ENCODE assay signal across 1 cellular context in genomic region chr2:96344011-96344410, GRCh38.
TF ChIP-seq lines count a peak whose summit lies in the region.

No MANE protein-coding gene starts in this region.

TF ChIP-seq in HepG2, 621 proteins besides CTCF, POLR2A, EP300 and RAD21:
- TF ChIP-seq ZSCAN25 (CRISPR knock-in tag; IDR thresholded peaks at IDR 0.05) (no peak), E2F5 (CRISPR knock-in tag; conservative IDR thresholded peaks at IDR 0.05) (no peak), SP1 (IDR thresholded peaks at IDR 0.05) (no peak), SP1 (CRISPR knock-in tag; IDR thresholded peaks at IDR 0.05) (no peak), ZNF720 (CRISPR knock-in tag; IDR thresholded peaks at IDR 0.05) (no peak), TBP (CRISPR knock-in tag; IDR thresholded peaks at IDR 0.05) (no peak), ZNF24 (IDR thresholded peaks at IDR 0.05) (no peak), NFYB (CRISPR knock-in tag; IDR thresholded peaks at IDR 0.05) (no peak), SP2 (CRISPR knock-in tag; IDR thresholded peaks at IDR 0.05) (no peak), KMT2B (CRISPR knock-in tag; IDR thresholded peaks at IDR 0.05) (no peak), TBL1XR1 (IDR thresholded peaks at IDR 0.05; ENCODE audit: borderline replicate concordance, low read length, partially characterized antibody) (no peak), NR3C1 (CRISPR knock-in tag; IDR thresholded peaks at IDR 0.05) (no peak), ZNF329 (CRISPR knock-in tag; IDR thresholded peaks at IDR 0.05; ENCODE audit: low read depth) (no peak), ZSCAN20 (CRISPR knock-in tag; IDR thresholded peaks at IDR 0.05; ENCODE audit: borderline replicate concordance) (no peak), BRCA1 (CRISPR knock-in tag; IDR thresholded peaks at IDR 0.05) (no peak), ZNF44 (CRISPR knock-in tag; IDR thresholded peaks at IDR 0.05) (no peak), ZNF850 (CRISPR knock-in tag; conservative IDR thresholded peaks at IDR 0.05) (no peak)
- TF ChIP-seq, protein P1, sequence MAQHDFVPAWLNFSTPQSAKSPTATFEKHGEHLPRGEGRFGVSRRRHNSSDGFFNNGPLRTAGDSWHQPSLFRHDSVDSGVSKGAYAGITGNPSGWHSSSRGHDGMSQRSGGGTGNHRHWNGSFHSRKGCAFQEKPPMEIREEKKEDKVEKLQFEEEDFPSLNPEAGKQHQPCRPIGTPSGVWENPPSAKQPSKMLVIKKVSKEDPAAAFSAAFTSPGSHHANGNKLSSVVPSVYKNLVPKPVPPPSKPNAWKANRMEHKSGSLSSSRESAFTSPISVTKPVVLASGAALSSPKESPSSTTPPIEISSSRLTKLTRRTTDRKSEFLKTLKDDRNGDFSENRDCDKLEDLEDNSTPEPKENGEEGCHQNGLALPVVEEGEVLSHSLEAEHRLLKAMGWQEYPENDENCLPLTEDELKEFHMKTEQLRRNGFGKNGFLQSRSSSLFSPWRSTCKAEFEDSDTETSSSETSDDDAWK (CRISPR knock-in tag; IDR thresholded peaks at IDR 0.05): no peak
- TF ChIP-seq, protein P2, sequence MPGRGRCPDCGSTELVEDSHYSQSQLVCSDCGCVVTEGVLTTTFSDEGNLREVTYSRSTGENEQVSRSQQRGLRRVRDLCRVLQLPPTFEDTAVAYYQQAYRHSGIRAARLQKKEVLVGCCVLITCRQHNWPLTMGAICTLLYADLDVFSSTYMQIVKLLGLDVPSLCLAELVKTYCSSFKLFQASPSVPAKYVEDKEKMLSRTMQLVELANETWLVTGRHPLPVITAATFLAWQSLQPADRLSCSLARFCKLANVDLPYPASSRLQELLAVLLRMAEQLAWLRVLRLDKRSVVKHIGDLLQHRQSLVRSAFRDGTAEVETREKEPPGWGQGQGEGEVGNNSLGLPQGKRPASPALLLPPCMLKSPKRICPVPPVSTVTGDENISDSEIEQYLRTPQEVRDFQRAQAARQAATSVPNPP (CRISPR knock-in tag; IDR thresholded peaks at IDR 0.05): no peak
- TF ChIP-seq, protein P3, sequence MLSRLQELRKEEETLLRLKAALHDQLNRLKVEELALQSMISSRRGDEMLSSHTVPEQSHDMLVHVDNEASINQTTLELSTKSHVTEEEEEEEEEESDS (CRISPR knock-in tag; IDR thresholded peaks at IDR 0.05; ENCODE audit: borderline replicate concordance): no peak
- TF ChIP-seq, protein P4, sequence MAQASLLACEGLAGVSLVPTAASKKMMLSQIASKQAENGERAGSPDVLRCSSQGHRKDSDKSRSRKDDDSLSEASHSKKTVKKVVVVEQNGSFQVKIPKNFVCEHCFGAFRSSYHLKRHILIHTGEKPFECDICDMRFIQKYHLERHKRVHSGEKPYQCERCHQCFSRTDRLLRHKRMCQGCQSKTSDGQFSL (CRISPR knock-in tag; IDR thresholded peaks at IDR 0.05): no peak
